ENCODE assay signal across 8 cellular contexts in genomic region chr10:38038107-38038931, GRCh38. TPM values are rescaled to one million over a fixed set of nuclear protein-coding genes. Genes with fewer than 3 reads are reported as not detected.
DNase-seq lines count a peak whose midpoint lies in the region; ATAC-seq and TF ChIP-seq lines count a peak whose summit lies in the region.

No MANE protein-coding gene starts in this region.

- no peak overlapping the region for H3K4me3 Mint-ChIP-seq in chondrocyte (ENCODE audit: unreplicated experiment)

- no peak overlapping the region for H3K4me3 ChIP-seq in H7 (ENCODE audit: insufficient read depth, low read depth, low read length)

- peak overlapping the region; percentile 60 for H3K27ac Mint-ChIP-seq in chondrocyte (ENCODE audit: unreplicated experiment)

- DNase-seq in Daoy (ENCODE audit: low read depth) (peak; percentile 3), chondrocyte (ENCODE audit: low spot score) (no peak), H7 (no peak), NCI-H510A (lab: John Stamatoyannopoulos, UW) (no peak), GDM1 (lab: John Stamatoyannopoulos, UW) (no peak), NCI-H2107 treated with DMSO at 0.1 percent for 48 hours (lab: John Stamatoyannopoulos, UW; ENCODE audit: unreplicated experiment) (no peak)

- no peaks in the 10 kb centered on the region for H3K27me3 ChIP-seq in H7 (ENCODE audit: control insufficient read depth, insufficient read depth, low read length)

- TF ChIP-seq CTCF in chondrocyte (IDR thresholded peaks at IDR 0.05): no peak

- peaks cover 8% of the 10 kb centered on the region for H3K4me1 Mint-ChIP-seq in chondrocyte (ENCODE audit: low read depth)

- ATAC-seq in GM19455 (IDR thresholded peaks at IDR 0.05; ENCODE audit: unreplicated experiment) (peak; percentile 96), HG03432 (IDR thresholded peaks at IDR 0.05; ENCODE audit: unreplicated experiment) (peak; percentile 97)

- peaks cover 7% of the 10 kb centered on the region for H3K9me3 Mint-ChIP-seq in chondrocyte (ENCODE audit: low read depth)

- no peaks in the 10 kb centered on the region for H3K36me3 ChIP-seq in H7 (replicated peaks; ENCODE audit: control insufficient read depth, insufficient read depth, low read length)

- H3K27me3 Mint-ChIP-seq in chondrocyte (ENCODE audit: low read depth): no peaks in the 10 kb centered on the region

- peaks cover 32% of the 10 kb centered on the region for H3K36me3 Mint-ChIP-seq in chondrocyte (ENCODE audit: low read depth)

RNA-seq across cellular contexts. Expression of gene ZNF33A, which starts 27.8 kb away (rescaled TPM):
- 4.8 and 11.0 TPM in 2 replicates for total RNA-seq in Daoy (2014; rRNA removed; shearing (Covaris generic))
- total RNA-seq in chondrocyte: 14.2 to 19.3 TPM (median 16.1 TPM) in 3 replicates
- 9.8 and 18.0 TPM in 2 replicates for total RNA-seq in H7 (2014; rRNA removed; shearing (Covaris generic))

RNA-seq across cellular contexts. Expression of gene ZNF37A, which starts 55.8 kb away (rescaled TPM):
- 2.7 and 6.9 TPM in 2 replicates for total RNA-seq in Daoy (2014; rRNA removed; shearing (Covaris generic))
- 10.1 to 19.2 TPM (median 11.6 TPM) in 3 replicates for total RNA-seq in chondrocyte
- 1.1 and 1.9 TPM in 2 replicates for total RNA-seq in H7 (2014; rRNA removed; shearing (Covaris generic))
